Comparison of ENCODE assay signal across 13 cellular contexts in the genomic region with DNA sequence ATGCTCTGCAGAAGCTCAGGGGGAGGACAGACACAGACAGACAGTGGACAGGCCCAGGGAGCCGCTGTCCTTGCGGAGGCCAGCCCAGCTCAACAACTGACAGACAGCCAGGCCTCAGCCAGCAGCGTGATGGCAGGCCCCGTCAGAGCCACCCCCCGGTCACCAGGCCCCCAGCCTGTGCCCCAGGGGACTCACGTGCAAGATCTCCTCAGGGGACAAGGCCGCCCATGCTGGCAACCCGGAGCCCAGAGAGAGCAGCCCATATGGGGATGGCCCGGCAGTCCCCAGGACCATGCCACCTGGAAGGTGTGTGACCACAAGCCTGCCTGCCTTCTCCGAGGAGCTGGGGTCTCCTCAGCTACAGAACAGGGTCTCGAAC. TPM values are rescaled to one million over a fixed set of nuclear protein-coding genes. Genes with fewer than 3 reads are reported as not detected.
DNase-seq lines count a peak whose midpoint lies in the region; ATAC-seq and TF ChIP-seq lines count a peak whose summit lies in the region.
"Had no signal": no experiment of that assay in that cellular context is flagged by ENCODE, and none has a peak within 500 bp of the region (broad histone marks: within the 10 kb centered on the region; RNA-seq: fewer than 3 reads in every experiment).

No MANE protein-coding gene starts in this region.

- no peaks in the 10 kb centered on the region for H3K36me3 ChIP-seq in WERI-Rb-1
- H3K36me3 ChIP-seq: breast epithelium had no signal

- H3K27me3 ChIP-seq in foreskin keratinocyte (peaks cover 9% of the 10 kb centered on the region), WERI-Rb-1 (ENCODE audit: insufficient read depth, low read depth, severe bottlenecking) (no peaks in the 10 kb centered on the region)
- H3K27me3 ChIP-seq: breast epithelium had no signal

- no peak overlapping the region for H3K4me3 ChIP-seq in WERI-Rb-1 (ENCODE audit: low read depth, low read length)
- H3K4me3 ChIP-seq: breast epithelium had no signal

- H3K4me1 Mint-ChIP-seq in stimulated activated naive CD8-positive, alpha-beta T cell treated with anti-CD3 and anti-CD28 coated beads, Interleukin-15, amount 100 ng/mL, for 72 hours: peaks cover 50% of the 10 kb centered on the region
- peaks cover 6 to 17% (median 17%) of the 10 kb centered on the region in 3 donors for H3K4me1 Mint-ChIP-seq in naive B cell

- TF ChIP-seq CTCF in foreskin keratinocyte (conservative IDR thresholded peaks at IDR 0.05) (no peak), WERI-Rb-1 (IDR thresholded peaks at IDR 0.05; ENCODE audit: low read depth, low read length) (no peak)

- peak in 1 of 2 donors; percentile 8 for DNase-seq in stimulated activated naive CD8-positive, alpha-beta T cell treated with anti-CD3 and anti-CD28 coated beads, Interleukin-15, amount 100 ng/mL, for 72 hours
- no peak for DNase-seq in stimulated activated naive CD8-positive, alpha-beta T cell treated with anti-CD3 and anti-CD28 coated beads, Interleukin-15, Interleukin-2, amounts not matched to agents 100 U/mL and 50 U/mL, for 24 hours
- DNase-seq in activated CD8-positive, alpha-beta memory T cell treated with anti-CD3 and anti-CD28 coated beads, Interleukin-2, amount 50 U/mL, for 4 hours: peak; percentile 12
- DNase-seq in naive B cell (no peak), foreskin keratinocyte (no peak), WERI-Rb-1 (no peak)
- DNase-seq: activated naive CD8-positive, alpha-beta T cell treated with anti-CD3 and anti-CD28 coated beads for 36 hours; NCI-H748 treated with DMSO at 0.1 percent for 48 hours; OCI-M1 had no signal

- H3K4me1 ChIP-seq in foreskin keratinocyte: no peaks in the 10 kb centered on the region
- H3K4me1 ChIP-seq: breast epithelium had no signal

- H3K36me3 Mint-ChIP-seq in naive B cell: no peaks in the 10 kb centered on the region
- H3K36me3 Mint-ChIP-seq: activated naive CD8-positive, alpha-beta T cell treated with anti-CD3 and anti-CD28 coated beads for 36 hours had no signal

- peak overlapping the region; percentile 47 to 49 for H3K4me3 Mint-ChIP-seq in stimulated activated naive CD8-positive, alpha-beta T cell treated with anti-CD3 and anti-CD28 coated beads, Interleukin-15, amount 100 ng/mL, for 72 hours
- peak overlapping the region in 5 of 8 donors; percentile 15 to 74 (median 64) for H3K4me3 Mint-ChIP-seq in naive B cell
- H3K4me3 Mint-ChIP-seq: activated naive CD8-positive, alpha-beta T cell treated with anti-CD3 and anti-CD28 coated beads for 36 hours had no signal

- no peaks in the 10 kb centered on the region for H3K27me3 Mint-ChIP-seq in stimulated activated naive CD8-positive, alpha-beta T cell treated with anti-CD3 and anti-CD28 coated beads, Interleukin-15, amount 100 ng/mL, for 72 hours
- H3K27me3 Mint-ChIP-seq in naive B cell: peaks cover 0 to 12% (median 10%) of the 10 kb centered on the region in 3 donors
- H3K27me3 Mint-ChIP-seq: activated naive CD8-positive, alpha-beta T cell treated with anti-CD3 and anti-CD28 coated beads for 36 hours had no signal

- no peak overlapping the region for H3K27ac Mint-ChIP-seq in stimulated activated naive CD8-positive, alpha-beta T cell treated with anti-CD3 and anti-CD28 coated beads, Interleukin-15, amount 100 ng/mL, for 72 hours
- peak overlapping the region in 4 of 6 donors; percentile 18 to 94 (median 60) for H3K27ac Mint-ChIP-seq in naive B cell
- H3K27ac Mint-ChIP-seq: activated naive CD8-positive, alpha-beta T cell treated with anti-CD3 and anti-CD28 coated beads for 36 hours; T-helper 1 cell treated with Interleukin-12 subunit alpha and Interleukin-12 subunit beta and Interleukin-4 antibody, amounts not matched to agents 30 μg/mL and 1 μg/mL, for 36 hours had no signal

- peaks cover 3% of the 10 kb centered on the region for H3K9me3 ChIP-seq in WERI-Rb-1 (ENCODE audit: severe bottlenecking)
- H3K9me3 ChIP-seq: breast epithelium had no signal

- no peak for ATAC-seq in stimulated activated naive CD8-positive, alpha-beta T cell treated with anti-CD3 and anti-CD28 coated beads, Interleukin-15, amount 100 ng/mL, for 72 hours
- no peak for ATAC-seq in stimulated activated naive CD8-positive, alpha-beta T cell treated with anti-CD3 and anti-CD28 coated beads, Interleukin-15, Interleukin-2, amounts not matched to agents 100 U/mL and 50 U/mL, for 24 hours
- ATAC-seq in naive B cell (ENCODE audit: low read depth in 2 of 2): no peak
- no peak for ATAC-seq in GM18867 (IDR thresholded peaks at IDR 0.05; ENCODE audit: unreplicated experiment)
- ATAC-seq in foreskin keratinocyte: no peak
- ATAC-seq in HG02610 (IDR thresholded peaks at IDR 0.05; ENCODE audit: unreplicated experiment): no peak

- no peak overlapping the region for H3K27ac ChIP-seq in foreskin keratinocyte
- H3K27ac ChIP-seq in WERI-Rb-1: no peak overlapping the region
- H3K27ac ChIP-seq: breast epithelium had no signal

- H3K9me3 Mint-ChIP-seq in stimulated activated naive CD8-positive, alpha-beta T cell treated with anti-CD3 and anti-CD28 coated beads, Interleukin-15, amount 100 ng/mL, for 72 hours: no peaks in the 10 kb centered on the region
- no peaks in the 10 kb centered on the region for H3K9me3 Mint-ChIP-seq in naive B cell
- H3K9me3 Mint-ChIP-seq: T-helper 1 cell treated with Interleukin-12 subunit alpha and Interleukin-12 subunit beta and Interleukin-4 antibody, amounts not matched to agents 30 μg/mL and 1 μg/mL, for 36 hours had no signal

RNA-seq across cellular contexts. Expression of a gene that starts 28.0 kb away (rescaled TPM):
- polyA plus RNA-seq in naive B cell (ENCODE audit: low read depth in 6 of 6) (10 to 100 TPM; 29.4 to 46.2 (median 40.6) TPM), foreskin keratinocyte (11.1 and 20.0 TPM in 2 replicates)
- 8.8 and 15.8 TPM in 2 replicates for total RNA-seq in foreskin keratinocyte

RNA-seq across cellular contexts. Expression of a gene that starts 48.0 kb away (rescaled TPM):
- polyA plus RNA-seq in naive B cell (ENCODE audit: low read depth in 6 of 6): 10 to 100 TPM; 13.3 to 29.1 (median 19.3) TPM
- 14.1 and 15.2 TPM in 2 replicates for total RNA-seq in foreskin keratinocyte
- 5.3 and 7.5 TPM in 2 replicates for polyA plus RNA-seq in foreskin keratinocyte

RNA-seq across cellular contexts. Expression of a gene that starts 48.0 kb away (rescaled TPM):
- polyA plus RNA-seq in naive B cell (ENCODE audit: low read depth in 6 of 6) (under 1 TPM in 4 of 6 donors, not detected in 2; 0.62 to 0.79 (median 0.71) TPM), foreskin keratinocyte (0.18 and 0.23 TPM in 2 replicates)
- total RNA-seq in foreskin keratinocyte: 0.54 and 0.92 TPM in 2 replicates

Comparison
In these comparisons a context has a peak if more than half of its experiments do, and no peak if none do; other contexts are left out.
1. H3K27ac Mint-ChIP-seq: peak in naive B cell (4 of 6); none in stimulated activated naive CD8-positive, alpha-beta T cell treated with anti-CD3 and anti-CD28 coated beads, Interleukin-15, amount 100 ng/mL, for 72 hours (0 of 2).